ENCODE assay signal across 25 cellular contexts in genomic region chr1:110302836-110303235, GRCh38.
"Had no signal": no experiment of that assay in that cellular context is flagged by ENCODE, and none has a peak within 500 bp of the region (broad histone marks: within the 10 kb centered on the region; RNA-seq: fewer than 3 reads in every experiment).

No MANE protein-coding gene starts in this region.

- H3K9me3 ChIP-seq: colonic mucosa, esophagus muscularis mucosa, esophagus squamous epithelium, gastrocnemius medialis, gastroesophageal sphincter, heart left ventricle, heart right ventricle had no signal

- H3K4me3 Mint-ChIP-seq: dendritic cell treated with granulocyte-macrophage colony-stimulating factor and Interleukin-4, amounts not matched to agents 40 ng/mL and 50 ng/mL, for 4 days; effector memory CD8-positive, alpha-beta T cell; endodermal cell had no signal

- H3K4me3 ChIP-seq: colonic mucosa, coronary artery, dorsolateral prefrontal cortex, esophagus muscularis mucosa, esophagus squamous epithelium, gastrocnemius medialis, gastroesophageal sphincter, heart left ventricle, heart right ventricle had no signal

- DNase-seq: colonic mucosa; cortex of kidney; dermis blood vessel endothelial cell; effector CD4-positive, alpha-beta T cell; effector CD8-positive, alpha-beta T cell; effector memory CD4-positive, alpha-beta T cell; effector memory CD8-positive, alpha-beta T cell; endodermal cell; erythroblast; esophagus squamous epithelium; foreskin fibroblast; foreskin keratinocyte; foreskin melanocyte; gastrocnemius medialis; glutamatergic neuron; head of caudate nucleus; heart left ventricle; heart right ventricle had no signal

- H3K9me3 Mint-ChIP-seq: dendritic cell treated with granulocyte-macrophage colony-stimulating factor and Interleukin-4, amounts not matched to agents 40 ng/mL and 50 ng/mL, for 4 days; effector memory CD8-positive, alpha-beta T cell; endodermal cell had no signal

- ATAC-seq: effector memory CD8-positive, alpha-beta T cell; esophagus mucosa; foreskin keratinocyte; gastrocnemius medialis; gastroesophageal sphincter; heart left ventricle; heart right ventricle had no signal

- H3K27ac Mint-ChIP-seq: dendritic cell treated with granulocyte-macrophage colony-stimulating factor and Interleukin-4, amounts not matched to agents 40 ng/mL and 50 ng/mL, for 4 days; effector memory CD8-positive, alpha-beta T cell; endodermal cell had no signal

- H3K36me3 ChIP-seq: colonic mucosa, esophagus muscularis mucosa, esophagus squamous epithelium, gastrocnemius medialis, gastroesophageal sphincter, heart left ventricle, heart right ventricle had no signal

- H3K27me3 ChIP-seq: colonic mucosa, dorsolateral prefrontal cortex, esophagus squamous epithelium, gastrocnemius medialis, heart left ventricle, heart right ventricle had no signal

- H3K27ac ChIP-seq: colonic mucosa, coronary artery, dorsolateral prefrontal cortex, epithelial cell of prostate, esophagus muscularis mucosa, esophagus squamous epithelium, foreskin keratinocyte, gastrocnemius medialis, gastroesophageal sphincter, heart left ventricle, heart right ventricle had no signal

- H3K4me1 ChIP-seq: colonic mucosa, esophagus muscularis mucosa, esophagus squamous epithelium, gastrocnemius medialis, gastroesophageal sphincter had no signal
